ENCODE assay signal across 2 cellular contexts in genomic region chr3:63966007-63966406, GRCh38.
A peak's percentile ranks its signal among the peaks of the same experiment; 100 is the strongest.
TF ChIP-seq lines count a peak whose summit lies in the region.

No MANE protein-coding gene starts in this region.

TF ChIP-seq in GM23338, 12 proteins besides CTCF, POLR2A, EP300 and RAD21:
- no peak for TF ChIP-seq REST (IDR thresholded peaks at IDR 0.05; ENCODE audit: unreplicated experiment)
- TF ChIP-seq STAT1 (IDR thresholded peaks at IDR 0.05; ENCODE audit: unreplicated experiment), result no peak
- TF ChIP-seq NANOG (IDR thresholded peaks at IDR 0.05; ENCODE audit: borderline replicate concordance), result no peak
- no peak for TF ChIP-seq EZH2phosphoT487 (IDR thresholded peaks at IDR 0.05; ENCODE audit: unreplicated experiment)
- no peak for TF ChIP-seq JUNB (IDR thresholded peaks at IDR 0.05; ENCODE audit: unreplicated experiment)
- TF ChIP-seq ZNF331 (CRISPR knock-in tag; IDR thresholded peaks at IDR 0.05; ENCODE audit: low read depth), result no peak
- no peak for TF ChIP-seq ETS1 (IDR thresholded peaks at IDR 0.05)
- no peak for TF ChIP-seq CREB1 (CRISPR knock-in tag; IDR thresholded peaks at IDR 0.05; ENCODE audit: low read depth)
- no peak for TF ChIP-seq EZH2 (IDR thresholded peaks at IDR 0.05; ENCODE audit: low read depth, unreplicated experiment)
- TF ChIP-seq ZNF462 (CRISPR knock-in tag; IDR thresholded peaks at IDR 0.05), result no peak
- TF ChIP-seq ZNF114 (CRISPR knock-in tag; IDR thresholded peaks at IDR 0.05), result no peak
- no peak for TF ChIP-seq POLR2AphosphoS5 (IDR thresholded peaks at IDR 0.05; ENCODE audit: low read depth)

TF ChIP-seq in GM12878, 131 proteins besides CTCF, POLR2A, EP300 and RAD21:
- TF ChIP-seq BCLAF1 (IDR thresholded peaks at IDR 0.05) (no peak), SPI1 (IDR thresholded peaks at IDR 0.05; ENCODE audit: borderline replicate concordance, insufficient read depth, low read depth, low read length) (peak; percentile 57; the same call in 1 of the 2 replicates)
